ENCODE assay signal across 18 cellular contexts in genomic region chr16:79347176-79347715, GRCh38.
DNase-seq lines count a peak whose midpoint lies in the region; ATAC-seq lines count a peak whose summit lies in the region.
"Had no signal": no experiment of that assay in that cellular context is flagged by ENCODE, and none has a peak within 500 bp of the region (broad histone marks: within the 10 kb centered on the region; RNA-seq: fewer than 3 reads in every experiment).

No MANE protein-coding gene starts in this region.

- no peaks in the 10 kb centered on the region for H3K27me3 ChIP-seq in H7 (ENCODE audit: control insufficient read depth, insufficient read depth, low read length)
- H3K27me3 ChIP-seq: BLaER1 treated with 17β-estradiol and CSF1 and Interleukin-3, amounts not matched to agents 10 nM and 100 nM had no signal

- H3K27me3 Mint-ChIP-seq in stimulated activated memory B cell treated with anti-CD40 and anti-IgM and Interleukin-4, amounts not matched to agents 10 μg/mL and 1 μg/mL and 100 μg/mL, for 72 hours: peaks cover 22% of the 10 kb centered on the region

- peak; percentile 47 for ATAC-seq in stimulated activated memory B cell treated with anti-CD40 and anti-IgM and Interleukin-4, amounts not matched to agents 10 μg/mL and 1 μg/mL and 100 μg/mL, for 72 hours
- no peak for ATAC-seq in HG03571 (IDR thresholded peaks at IDR 0.05; ENCODE audit: unreplicated experiment)
- ATAC-seq: CD8-positive, alpha-beta T cell; HepG2 had no signal

- H3K27ac Mint-ChIP-seq in stimulated activated memory B cell treated with anti-CD40 and anti-IgM and Interleukin-4, amounts not matched to agents 10 μg/mL and 1 μg/mL and 100 μg/mL, for 72 hours: no peak overlapping the region
- H3K27ac Mint-ChIP-seq: CD8-positive, alpha-beta T cell; HFFc6 had no signal

- no peak overlapping the region for H3K4me3 Mint-ChIP-seq in stimulated activated memory B cell treated with anti-CD40 and anti-IgM and Interleukin-4, amounts not matched to agents 10 μg/mL and 1 μg/mL and 100 μg/mL, for 72 hours
- H3K4me3 Mint-ChIP-seq: CD8-positive, alpha-beta T cell; HFFc6 had no signal

- peaks cover 3% of the 10 kb centered on the region for H3K9me3 Mint-ChIP-seq in stimulated activated memory B cell treated with anti-CD40 and anti-IgM and Interleukin-4, amounts not matched to agents 10 μg/mL and 1 μg/mL and 100 μg/mL, for 72 hours
- H3K9me3 Mint-ChIP-seq: CD8-positive, alpha-beta T cell had no signal

- no peaks in the 10 kb centered on the region for H3K36me3 ChIP-seq in H7 (replicated peaks; ENCODE audit: control insufficient read depth, insufficient read depth, low read length)
- H3K36me3 ChIP-seq: BLaER1 treated with 17β-estradiol and CSF1 and Interleukin-3, amounts not matched to agents 10 nM and 100 nM had no signal

- H3K4me3 ChIP-seq in H7 (ENCODE audit: insufficient read depth, low read depth, low read length): no peak overlapping the region
- H3K4me3 ChIP-seq: BLaER1 treated with 17β-estradiol and CSF1 and Interleukin-3, amounts not matched to agents 10 nM and 100 nM had no signal

- DNase-seq in H7: peak; percentile 21
- peak; percentile 39 for DNase-seq in cerebellar cortex (ENCODE audit: low spot score)
- peak; percentile 39 for DNase-seq in left kidney (ENCODE audit: low read depth, low spot score)
- no peak for DNase-seq in stimulated activated CD4-positive, alpha-beta T cell treated with anti-CD3 and anti-CD28 coated beads, Interleukin-4, amount 100 ng/mL, for 24 hours
- no peak for DNase-seq in stimulated activated CD4-positive, alpha-beta T cell treated with anti-CD3 and anti-CD28 coated beads, Interleukin-2, amount 100 ng/mL, for 48 hours
- DNase-seq: CD8-positive, alpha-beta T cell; DMS79; HFFc6; KBM-7; NCI-H1105 treated with DMSO at 0.1 percent for 48 hours; NCI-H1694; NCI-H2081 treated with DMSO at 0.1 percent for 48 hours; NCI-H524; SHP77 treated with DMSO at 0.1 percent for 48 hours had no signal

- no peaks in the 10 kb centered on the region for H3K4me1 Mint-ChIP-seq in stimulated activated memory B cell treated with anti-CD40 and anti-IgM and Interleukin-4, amounts not matched to agents 10 μg/mL and 1 μg/mL and 100 μg/mL, for 72 hours

- H3K36me3 Mint-ChIP-seq in stimulated activated memory B cell treated with anti-CD40 and anti-IgM and Interleukin-4, amounts not matched to agents 10 μg/mL and 1 μg/mL and 100 μg/mL, for 72 hours: no peaks in the 10 kb centered on the region
- H3K36me3 Mint-ChIP-seq: CD8-positive, alpha-beta T cell had no signal

Comparison
In these comparisons a context has a peak if more than half of its experiments do, and no peak if none do; other contexts are left out.
1. DNase-seq: peak in H7 (single experiment), cerebellar cortex (single experiment) and left kidney (single experiment); none in stimulated activated CD4-positive, alpha-beta T cell treated with anti-CD3 and anti-CD28 coated beads, Interleukin-4, amount 100 ng/mL, for 24 hours (single experiment) and stimulated activated CD4-positive, alpha-beta T cell treated with anti-CD3 and anti-CD28 coated beads, Interleukin-2, amount 100 ng/mL, for 48 hours (0 of 2).